18 cellular contexts compared by ENCODE assay signal in genomic region chr3:153495422-153495821, GRCh38.
DNase-seq lines count a peak whose midpoint lies in the region; ATAC-seq, FAIRE-seq and TF ChIP-seq lines count a peak whose summit lies in the region.
"Had no signal": no experiment of that assay in that cellular context is flagged by ENCODE, and none has a peak within 500 bp of the region (broad histone marks: within the 10 kb centered on the region; RNA-seq: fewer than 3 reads in every experiment).

No MANE protein-coding gene starts in this region.

- no peaks in the 10 kb centered on the region for H3K9me2 ChIP-seq in SK-N-SH

- H3K79me1 ChIP-seq in IMR-90 (ENCODE audit: low read depth in 1 of 2, low read length in 2 of 2) = no peaks in the 10 kb centered on the region

- no peak overlapping the region for H4K5ac ChIP-seq in IMR-90 (ENCODE audit: low read depth, low read length)

- peak overlapping the region; percentile 46; the same call in 1 of the 2 replicates for H3K4me2 ChIP-seq in IMR-90 (ENCODE audit: low read depth, low read length)
- peak overlapping the region; percentile 37 for H3K4me2 ChIP-seq in SK-N-SH
- H3K4me2 ChIP-seq in parathyroid adenoma (ENCODE audit: low read length) = no peak overlapping the region

- no peak overlapping the region for H3K56ac ChIP-seq in IMR-90 (ENCODE audit: extremely low read depth, insufficient read depth, low read length)

- H3K18ac ChIP-seq in IMR-90 (ENCODE audit: low read depth, low read length) = no peak overlapping the region

- TF ChIP-seq RAD21 in IMR-90 (IDR thresholded peaks at IDR 0.05; ENCODE audit: low read length) = no peak
- no peak for TF ChIP-seq RAD21 in SK-N-SH (IDR thresholded peaks at IDR 0.05; ENCODE audit: low read length)

- H2BK20ac ChIP-seq in IMR-90 (ENCODE audit: low read depth, low read length) = no peak overlapping the region

- no peak overlapping the region for H3K27ac ChIP-seq in IMR-90 (ENCODE audit: insufficient read depth, low read length)
- no peak overlapping the region for H3K27ac ChIP-seq in SK-N-SH (ENCODE audit: low read depth in 2 of 2, low read length in 1 of 2)
- H3K27ac ChIP-seq in parathyroid adenoma = no peak overlapping the region

- no peak overlapping the region for H3K4me3 ChIP-seq in IMR-90 (ENCODE audit: insufficient read depth, low read depth, low read length)
- H3K4me3 ChIP-seq in SK-N-SH (ENCODE audit: low read depth in 2 of 2, low read length in 1 of 2) = 0 out of 4 replicates have a peak overlapping the region, but pooled peaks of 1 of the 2 experiments have one; percentile 4
- H3K4me3 ChIP-seq in parathyroid adenoma (ENCODE audit: low read depth, low read length) = no peak overlapping the region
- H3K4me3 ChIP-seq: GM12878, HAP-1 had no signal

- no peak overlapping the region for H2AFZ ChIP-seq in IMR-90 (replicated peaks; ENCODE audit: low read length, poor library complexity)
- H2AFZ ChIP-seq in SK-N-SH (ENCODE audit: low read depth) = 0 out of 2 replicates have a peak overlapping the region, but pooled peaks have one; percentile 51
- peak overlapping the region; percentile 12 for H2AFZ ChIP-seq in parathyroid adenoma

- H4K91ac ChIP-seq in IMR-90 (ENCODE audit: insufficient read depth, low read depth, low read length) = no peak overlapping the region

- H2AK5ac ChIP-seq in IMR-90 (ENCODE audit: low read depth, low read length) = no peak overlapping the region

- in situ Hi-C loops in IMR-90 (cut with MboI; ENCODE audit: low sequenced_read_pairs) = no loop called here

- BruUV-seq in IMR-90 (replicated peaks; lab: Mats Ljungman, UMichigan) = no TSS peak

- TF ChIP-seq CTCF in IMR-90 (conservative IDR thresholded peaks at IDR 0.05; ENCODE audit: low read depth, low read length) (no peak), SK-N-SH (IDR thresholded peaks at IDR 0.05) (no peak), parathyroid adenoma (IDR thresholded peaks at IDR 0.05) (no peak)

- no peaks in the 10 kb centered on the region for H3K9me1 ChIP-seq in IMR-90 (ENCODE audit: insufficient read depth, low read length)

- H3K4ac ChIP-seq in IMR-90 (ENCODE audit: low read depth, low read length) = no peak overlapping the region

- no peak overlapping the region for H3K23ac ChIP-seq in IMR-90 (ENCODE audit: low read depth, low read length)

- H2BK5ac ChIP-seq in IMR-90 (ENCODE audit: low read depth, low read length, poor library complexity, severe bottlenecking) = no peak overlapping the region

- H2AK9ac ChIP-seq in IMR-90 (replicated peaks; ENCODE audit: low read depth, low read length, poor library complexity) = no peak overlapping the region

- CTCF ChIA-PET in IMR-90 (lab: Yijun Ruan, JAX) = interaction anchor here (0.6 kb wide), 1 partner anchor 325 kb away, joined by 4 read pairs; no protein-coding TSS in a partner anchor
- CTCF ChIA-PET in SK-N-SH (lab: Yijun Ruan, JAX) = no interaction called here

- H3F3A ChIP-seq in SK-N-SH (replicated peaks; ENCODE audit: insufficient read depth) = no peaks in the 10 kb centered on the region

- dilution Hi-C loops in IMR-90 (cut with HindIII; ENCODE audit: low sequenced_read_pairs, unreplicated experiment) = no loop called here

- H3K9me3 ChIP-seq in IMR-90 (ENCODE audit: control insufficient read depth, insufficient read depth, low read length) = no peaks in the 10 kb centered on the region
- no peaks in the 10 kb centered on the region for H3K9me3 ChIP-seq in SK-N-SH
- H3K9me3 ChIP-seq in parathyroid adenoma (ENCODE audit: control insufficient read depth, low read length) = no peaks in the 10 kb centered on the region
- H3K9me3 ChIP-seq: HAP-1 had no signal

- no peaks in the 10 kb centered on the region for H3K36me3 ChIP-seq in IMR-90 (ENCODE audit: control insufficient read depth, insufficient read depth, low read length)
- H3K36me3 ChIP-seq in SK-N-SH (replicated peaks in 1 of 2; ENCODE audit: control insufficient read depth in 1 of 2, insufficient read depth in 2 of 2, low read length in 1 of 2) = no peaks in the 10 kb centered on the region
- no peaks in the 10 kb centered on the region for H3K36me3 ChIP-seq in parathyroid adenoma (ENCODE audit: control insufficient read depth, insufficient read depth, low read length)
- H3K36me3 ChIP-seq: HAP-1 had no signal

- no peaks in the 10 kb centered on the region for H3K27me3 ChIP-seq in IMR-90 (ENCODE audit: control insufficient read depth, insufficient read depth, low read length)
- H3K27me3 ChIP-seq in SK-N-SH (ENCODE audit: insufficient read depth) = no peaks in the 10 kb centered on the region; the same call in 1 of the 2 replicates
- H3K27me3 ChIP-seq in parathyroid adenoma (ENCODE audit: control insufficient read depth, insufficient read depth, low read length) = no peaks in the 10 kb centered on the region

- FAIRE-seq in GM12891 (lab: Jason Lieb, UNC) = no peak
- FAIRE-seq: GM12878, H1, HepG2, HTR-8/SVneo had no signal

- POLR2A ChIA-PET in IMR-90 (lab: Charles Lee; ENCODE audit: unreplicated experiment) = no interaction called here
- POLR2A ChIA-PET in SK-N-SH (lab: Yijun Ruan, JAX) = no interaction called here

- TF ChIP-seq EP300 in SK-N-SH (IDR thresholded peaks at IDR 0.05; ENCODE audit: borderline replicate concordance in 1 of 2, low read depth in 1 of 2, low read length in 1 of 2) = no peak

- DNase-seq in IMR-90 (no peak), NCI-H69 (lab: John Stamatoyannopoulos, UW) (peak; percentile 48), SK-N-SH (no peak), NCI-H1105 (lab: John Stamatoyannopoulos, UW) (no peak), GM12891 (ENCODE audit: insufficient read length, low spot score) (no peak)
- DNase-seq: ACHN; C1 segment of cervical spinal cord; Calu3; CD4-positive, alpha-beta T cell; DMS 273 treated with DMSO at 0.1 percent for 48 hours; DMS79 had no signal

- ATAC-seq in IMR-90 (ENCODE audit: low read depth) (no peak), HG02870 (IDR thresholded peaks at IDR 0.05; ENCODE audit: unreplicated experiment) (no peak)
- ATAC-seq: GM12878, HepG2 had no signal

- H2BK120ac ChIP-seq in IMR-90 (ENCODE audit: low read depth, low read length) = no peak overlapping the region

- TF ChIP-seq POLR2A in IMR-90 (IDR thresholded peaks at IDR 0.05; ENCODE audit: low read depth, low read length) (no peak), GM12891 (IDR thresholded peaks at IDR 0.05; ENCODE audit: low read depth, low read length) (no peak)

- no peak overlapping the region for H4K8ac ChIP-seq in IMR-90 (ENCODE audit: low read depth in 2 of 2, low read length in 2 of 2)

- intact Hi-C loops in IMR-90 (cut with micrococcal nuclease) = no loop called here

- no peak overlapping the region for H3K14ac ChIP-seq in IMR-90 (replicated peaks; ENCODE audit: low read depth, low read length)

- H3K4me1 ChIP-seq in IMR-90 (ENCODE audit: control insufficient read depth, insufficient read depth, low read length) = no peaks in the 10 kb centered on the region
- H3K4me1 ChIP-seq in SK-N-SH (ENCODE audit: control insufficient read depth in 1 of 2, insufficient read depth in 2 of 2, low read depth in 1 of 2, low read length in 1 of 2) = no peaks in the 10 kb centered on the region
- H3K4me1 ChIP-seq in parathyroid adenoma = no peaks in the 10 kb centered on the region
- H3K4me1 ChIP-seq: HAP-1 had no signal

- H3K9ac ChIP-seq in IMR-90 (ENCODE audit: low read depth, low read length) (no peak overlapping the region), SK-N-SH (no peak overlapping the region), parathyroid adenoma (no peak overlapping the region)

- H4K20me1 ChIP-seq in IMR-90 (ENCODE audit: insufficient read depth, low read length) (no peaks in the 10 kb centered on the region), SK-N-SH (ENCODE audit: insufficient read depth) (no peaks in the 10 kb centered on the region)

- H3K79me2 ChIP-seq in SK-N-SH (ENCODE audit: insufficient read depth) = no peaks in the 10 kb centered on the region
- no peaks in the 10 kb centered on the region for H3K79me2 ChIP-seq in parathyroid adenoma

- H2BK15ac ChIP-seq in IMR-90 (ENCODE audit: low read depth, low read length) = no peak overlapping the region

TF ChIP-seq in IMR-90, 13 proteins besides CTCF, POLR2A, EP300 and RAD21 (continues in another document):
- no peak for TF ChIP-seq BHLHE40 (IDR thresholded peaks at IDR 0.05; ENCODE audit: low read depth, low read length)
- TF ChIP-seq, protein P1, sequence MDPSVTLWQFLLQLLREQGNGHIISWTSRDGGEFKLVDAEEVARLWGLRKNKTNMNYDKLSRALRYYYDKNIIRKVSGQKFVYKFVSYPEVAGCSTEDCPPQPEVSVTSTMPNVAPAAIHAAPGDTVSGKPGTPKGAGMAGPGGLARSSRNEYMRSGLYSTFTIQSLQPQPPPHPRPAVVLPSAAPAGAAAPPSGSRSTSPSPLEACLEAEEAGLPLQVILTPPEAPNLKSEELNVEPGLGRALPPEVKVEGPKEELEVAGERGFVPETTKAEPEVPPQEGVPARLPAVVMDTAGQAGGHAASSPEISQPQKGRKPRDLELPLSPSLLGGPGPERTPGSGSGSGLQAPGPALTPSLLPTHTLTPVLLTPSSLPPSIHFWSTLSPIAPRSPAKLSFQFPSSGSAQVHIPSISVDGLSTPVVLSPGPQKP (IDR thresholded peaks at IDR 0.05; ENCODE audit: borderline replicate concordance, low read depth, low read length) = no peak

TF ChIP-seq in SK-N-SH, 30 proteins besides CTCF, POLR2A, EP300 and RAD21:
- no peak for TF ChIP-seq FOXJ3 (CRISPR knock-in tag; IDR thresholded peaks at IDR 0.05)
- TF ChIP-seq EZH2phosphoT487 (IDR thresholded peaks at IDR 0.05; ENCODE audit: borderline replicate concordance, low read depth) = no peak
- no peak for TF ChIP-seq MEF2A (IDR thresholded peaks at IDR 0.05; ENCODE audit: borderline replicate concordance, low read depth)
- no peak for TF ChIP-seq MXI1 (IDR thresholded peaks at IDR 0.05; ENCODE audit: low read depth, low read length)
- no peak for TF ChIP-seq TCF12 (IDR thresholded peaks at IDR 0.05)
- no peak for TF ChIP-seq NFIC (IDR thresholded peaks at IDR 0.05; ENCODE audit: borderline replicate concordance)

TF ChIP-seq in GM12891, 5 proteins besides CTCF, POLR2A, EP300 and RAD21:
- TF ChIP-seq SPI1 (IDR thresholded peaks at IDR 0.05; ENCODE audit: low read depth, low read length) = no peak
- no peak for TF ChIP-seq TAF1 (IDR thresholded peaks at IDR 0.05; ENCODE audit: low read depth, low read length)
- no peak for TF ChIP-seq PAX5 (IDR thresholded peaks at IDR 0.05; ENCODE audit: insufficient read depth, low read length, severe bottlenecking)
- no peak for TF ChIP-seq POU2F2 (IDR thresholded peaks at IDR 0.05; ENCODE audit: low read depth, low read length)
- no peak for TF ChIP-seq POLR2AphosphoS5 (IDR thresholded peaks at IDR 0.05; ENCODE audit: low read depth, low read length)
